8 cellular contexts compared by ENCODE assay signal in genomic region chr1:43389326-43390313, GRCh38. TPM values are rescaled to one million over a fixed set of nuclear protein-coding genes. Genes with fewer than 3 reads are reported as not detected.
DNase-seq lines count a peak whose midpoint lies in the region; ATAC-seq, FAIRE-seq and TF ChIP-seq lines count a peak whose summit lies in the region.

Gene MED8 (minus strand): TSS chr1:43389800. CDS start chr1:43389764, 36 bp downstream.
Gene SZT2 (plus strand): TSS chr1:43389899. CDS start chr1:43389969, 70 bp downstream.

- H3K9me3 Mint-ChIP-seq in activated naive CD8-positive, alpha-beta T cell treated with anti-CD3 and anti-CD28 coated beads, Interleukin-2, amount 50 U/mL, for 24 hours: no peaks in the 10 kb centered on the region

- peaks cover 8 to 24% (median 18%) of the 10 kb centered on the region in 3 donors for H3K4me1 ChIP-seq in pancreas
- H3K4me1 ChIP-seq in thyroid gland: peaks cover 20 to 22% of the 10 kb centered on the region in 2 donors

- peak within 1 kb of the TSS; percentile 100 for H3K4me3 Mint-ChIP-seq in activated naive CD8-positive, alpha-beta T cell treated with anti-CD3 and anti-CD28 coated beads, Interleukin-2, amount 50 U/mL, for 24 hours

- H3K27me3 ChIP-seq in pancreas (no peaks in the 10 kb centered on the region), thyroid gland (no peaks in the 10 kb centered on the region)

- no peaks in the 10 kb centered on the region for H3K9me3 ChIP-seq in pancreas
- no peaks in the 10 kb centered on the region for H3K9me3 ChIP-seq in thyroid gland

- no peak for FAIRE-seq in pancreas (lab: Jason Lieb, UNC)

- H3K36me3 ChIP-seq in pancreas (peaks cover 13 to 21% (median 17%) of the 10 kb centered on the region in 3 donors), thyroid gland (peaks cover 25 to 26% of the 10 kb centered on the region in 2 donors)

- H3K36me3 Mint-ChIP-seq in activated naive CD8-positive, alpha-beta T cell treated with anti-CD3 and anti-CD28 coated beads, Interleukin-2, amount 50 U/mL, for 24 hours (ENCODE audit: low read depth): peaks cover 25% of the 10 kb centered on the region

- H3K27ac ChIP-seq in pancreas (peak within 1 kb of the TSS; percentile 70 to 78 (median 76)), thyroid gland (peak within 1 kb of the TSS; percentile 62 to 73 (median 69))

- peaks cover 37% of the 10 kb centered on the region for H3K4me1 Mint-ChIP-seq in activated naive CD8-positive, alpha-beta T cell treated with anti-CD3 and anti-CD28 coated beads, Interleukin-2, amount 50 U/mL, for 24 hours

- intact Hi-C loops in Right ventricle myocardium superior (cut with DNase I) (no loop called here), pancreas (cut with DNase I) (no loop called here), thyroid gland (cut with DNase I) (no loop called here)

- H3K4me3 ChIP-seq in GM12864 (ENCODE audit: low read depth, low read length): peak within 1 kb of the TSS; percentile 75
- H3K4me3 ChIP-seq in pancreas: peak within 1 kb of the TSS; percentile 87 to 96 (median 92)
- H3K4me3 ChIP-seq in thyroid gland (replicated peaks in 1 of 3): peak within 1 kb of the TSS; percentile 68 to 78 (median 75)

- no peak for TF ChIP-seq CTCF in GM12864 (IDR thresholded peaks at IDR 0.05; ENCODE audit: low read depth, low read length, missing control alignments)
- no peak for TF ChIP-seq CTCF in pancreas (IDR thresholded peaks at IDR 0.05)
- no peak for TF ChIP-seq CTCF in thyroid gland (IDR thresholded peaks at IDR 0.05)

- peak within 1 kb of the TSS; percentile 99 for H3K27ac Mint-ChIP-seq in activated naive CD8-positive, alpha-beta T cell treated with anti-CD3 and anti-CD28 coated beads, Interleukin-2, amount 50 U/mL, for 24 hours

- H3K27me3 Mint-ChIP-seq in activated naive CD8-positive, alpha-beta T cell treated with anti-CD3 and anti-CD28 coated beads, Interleukin-2, amount 50 U/mL, for 24 hours: no peaks in the 10 kb centered on the region

- peak; percentile 87 for ATAC-seq in HG02763 (IDR thresholded peaks at IDR 0.05; ENCODE audit: unreplicated experiment)
- peak; percentile 97 for ATAC-seq in activated naive CD8-positive, alpha-beta T cell treated with anti-CD3 and anti-CD28 coated beads, Interleukin-2, amount 50 U/mL, for 24 hours
- peak; percentile 100 for ATAC-seq in Right ventricle myocardium superior (ENCODE audit: poor library complexity)
- ATAC-seq in pancreas: peak; percentile 99

- DNase-seq in GM12864 (ENCODE audit: low read depth): peak; percentile 87
- DNase-seq in NCI-H1436 (lab: John Stamatoyannopoulos, UW): peak; percentile 91
- peak; percentile 90 for DNase-seq in SW480 (ENCODE audit: low spot score)
- DNase-seq in activated naive CD8-positive, alpha-beta T cell treated with anti-CD3 and anti-CD28 coated beads, Interleukin-2, amount 50 U/mL, for 24 hours: peak; percentile 92
- DNase-seq in Right ventricle myocardium superior: peak; percentile 98
- DNase-seq in pancreas: peak; percentile 91 to 97 (median 95)
- DNase-seq in thyroid gland: peak; percentile 97

- WGBS in pancreas, 2 donors: 0 to 1% methylated on average over 63 to 65 of the region's 65 CpGs
- WGBS in thyroid gland, 2 donors: 0 to 1% methylated on average over 39 to 50 of the region's 65 CpGs

- TF ChIP-seq POLR2A in thyroid gland (IDR thresholded peaks at IDR 0.05): peak in 1 of 2 donors; percentile 89

RNA-seq across cellular contexts. Expression of gene MED8, which starts in this region (rescaled TPM):
- total RNA-seq in Right ventricle myocardium superior: 16.5 TPM
- 10 to 100 TPM; 13.5 to 22.6 (median 16.6) TPM for total RNA-seq in pancreas
- polyA plus RNA-seq in pancreas: 10 to 100 TPM; 15.3 to 24.8 TPM
- 10 to 100 TPM; 37.7 to 48.6 (median 45.3) TPM for total RNA-seq in thyroid gland

RNA-seq across cellular contexts. Expression of gene SZT2, which starts in this region (rescaled TPM):
- 26.8 TPM for total RNA-seq in Right ventricle myocardium superior
- 10 to 100 TPM; 18.5 to 30.8 (median 23.4) TPM for total RNA-seq in pancreas
- polyA plus RNA-seq in pancreas: 10 to 100 TPM; 23.4 to 54.9 TPM
- 100 to 1,000 TPM in 1 of 4 donors, 10 to 100 TPM in 3; 36.1 to 107 (median 58.2) TPM for total RNA-seq in thyroid gland

Comparison
In these comparisons a context has a peak if more than half of its experiments do, and no peak if none do; other contexts are left out.
1. Peak in every context shown above with its lines: DNase-seq, ATAC-seq, H3K4me3 ChIP-seq and H3K27ac ChIP-seq.